In the genomic region with DNA sequence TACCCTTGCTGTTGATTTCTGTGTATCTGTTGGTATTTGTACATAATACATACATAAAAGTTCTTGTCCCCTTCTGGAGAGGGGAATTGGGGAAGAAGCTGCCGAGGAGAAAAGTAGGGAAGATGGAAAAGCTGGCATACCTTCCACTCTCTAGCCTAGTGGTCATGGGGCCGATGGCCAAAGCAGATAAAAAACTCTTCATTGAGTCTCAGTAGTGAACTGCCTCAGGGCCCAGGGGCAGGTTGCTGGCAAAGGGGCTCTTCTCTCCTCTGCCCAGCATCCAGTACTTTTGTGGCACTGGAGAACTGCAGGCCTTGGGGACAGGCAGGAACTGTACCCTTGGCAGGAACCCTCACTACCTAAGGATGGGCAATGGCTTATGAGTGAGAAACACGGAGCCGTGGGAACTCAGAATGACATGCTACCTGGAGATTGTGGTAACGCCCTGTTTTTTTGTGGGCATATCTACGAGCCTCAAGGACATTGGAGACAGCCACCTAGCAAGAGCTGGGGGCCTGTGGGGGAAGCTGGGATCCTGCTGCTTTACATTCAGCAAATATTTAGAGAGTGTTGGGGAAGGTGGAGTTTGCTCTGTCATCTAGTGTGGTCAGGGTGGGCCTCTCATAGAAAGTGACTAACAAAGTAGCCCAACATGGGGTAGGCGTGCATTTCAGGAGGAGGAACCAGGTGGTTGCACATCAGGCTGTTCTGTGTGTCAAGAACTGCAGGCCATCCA, we compare ENCODE assay signal across 15 cellular contexts. TPM values are rescaled to one million over a fixed set of nuclear protein-coding genes. Genes with fewer than 3 reads are reported as not detected.
DNase-seq lines count a peak whose midpoint lies in the region; ATAC-seq and TF ChIP-seq lines count a peak whose summit lies in the region.
"Had no signal": no experiment of that assay in that cellular context is flagged by ENCODE, and none has a peak within 500 bp of the region (broad histone marks: within the 10 kb centered on the region; RNA-seq: fewer than 3 reads in every experiment).

No MANE protein-coding gene starts in this region.

- TF ChIP-seq CTCF in lung (IDR thresholded peaks at IDR 0.05; ENCODE audit: control extremely low read depth, extremely low read depth) = no peak
- no peak for TF ChIP-seq CTCF in suprapubic skin (IDR thresholded peaks at IDR 0.05)

- H3K4me3 Mint-ChIP-seq in activated naive CD4-positive, alpha-beta T cell treated with anti-CD3 and anti-CD28 coated beads, Interleukin-2, amount 50 U/mL, for 24 hours = no peak overlapping the region
- no peak overlapping the region for H3K4me3 Mint-ChIP-seq in activated naive CD4-positive, alpha-beta T cell treated with anti-CD3 and anti-CD28 coated beads for 36 hours
- no peak overlapping the region for H3K4me3 Mint-ChIP-seq in activated T-helper 1 cell treated with anti-CD3 and anti-CD28 coated beads, Interleukin-12 subunit alpha, Interleukin-12 subunit beta, Interleukin-2, Interleukin-4 antibody, amounts not matched to agents 30 ng/mL and 10 ng/mL and 1 ng/mL, durations not matched to agents 14 hours and 24 hours and 36 hours
- H3K4me3 Mint-ChIP-seq: natural killer cell had no signal

- DNase-seq in activated naive CD4-positive, alpha-beta T cell treated with anti-CD3 and anti-CD28 coated beads for 36 hours = no peak
- no peak for DNase-seq in activated T-helper 1 cell treated with anti-CD3 and anti-CD28 coated beads, Interleukin-12 subunit alpha, Interleukin-12 subunit beta, Interleukin-2, Interleukin-4 antibody, amounts not matched to agents 30 ng/mL and 10 ng/mL and 1 ng/mL, durations not matched to agents 14 hours and 24 hours and 36 hours (ENCODE audit: low spot score)
- DNase-seq in lung (ENCODE audit: low spot score) (no peak), suprapubic skin (ENCODE audit: low spot score in 2 of 2) (no peak), AML-193 (lab: John Stamatoyannopoulos, UW) (no peak), NCI-H2029 (lab: John Stamatoyannopoulos, UW) (no peak), NCI-H1417 treated with DMSO at 0.1 percent for 48 hours (lab: John Stamatoyannopoulos, UW) (no peak)
- DNase-seq: KG1; natural killer cell; NCI-H187; NCI-H69; Right ventricle myocardium superior; stimulated activated CD4-positive, alpha-beta T cell treated with anti-CD3 and anti-CD28 coated beads, Interleukin-12 subunit alpha, Interleukin-12 subunit beta, amount 100 ng/mL, for 4 hours had no signal

- H3K9me3 Mint-ChIP-seq in activated naive CD4-positive, alpha-beta T cell treated with anti-CD3 and anti-CD28 coated beads, Interleukin-2, amount 50 U/mL, for 24 hours = no peaks in the 10 kb centered on the region
- H3K9me3 Mint-ChIP-seq in activated naive CD4-positive, alpha-beta T cell treated with anti-CD3 and anti-CD28 coated beads for 36 hours = no peaks in the 10 kb centered on the region
- H3K9me3 Mint-ChIP-seq in activated T-helper 1 cell treated with anti-CD3 and anti-CD28 coated beads, Interleukin-12 subunit alpha, Interleukin-12 subunit beta, Interleukin-2, Interleukin-4 antibody, amounts not matched to agents 30 ng/mL and 10 ng/mL and 1 ng/mL, durations not matched to agents 14 hours and 24 hours and 36 hours = no peaks in the 10 kb centered on the region
- H3K9me3 Mint-ChIP-seq: natural killer cell had no signal

- peak overlapping the region; percentile 83 to 87 for H3K27ac ChIP-seq in lung (ENCODE audit: low read depth in 1 of 2, low read length in 1 of 2)
- H3K27ac ChIP-seq in suprapubic skin = peak overlapping the region; percentile 82

- no peak for ATAC-seq in lung (ENCODE audit: insufficient read depth, low FRiP score)
- ATAC-seq: natural killer cell had no signal

- peaks cover 5 to 6% of the 10 kb centered on the region in 2 donors for H3K4me1 ChIP-seq in lung (ENCODE audit: control insufficient read depth in 2 of 2, insufficient read depth in 2 of 2, low read length in 2 of 2)
- H3K4me1 ChIP-seq in suprapubic skin = peaks cover 81% of the 10 kb centered on the region

- no peaks in the 10 kb centered on the region for H3K36me3 Mint-ChIP-seq in activated naive CD4-positive, alpha-beta T cell treated with anti-CD3 and anti-CD28 coated beads, Interleukin-2, amount 50 U/mL, for 24 hours
- no peaks in the 10 kb centered on the region for H3K36me3 Mint-ChIP-seq in activated naive CD4-positive, alpha-beta T cell treated with anti-CD3 and anti-CD28 coated beads for 36 hours (ENCODE audit: low read depth)
- no peaks in the 10 kb centered on the region for H3K36me3 Mint-ChIP-seq in activated T-helper 1 cell treated with anti-CD3 and anti-CD28 coated beads, Interleukin-12 subunit alpha, Interleukin-12 subunit beta, Interleukin-2, Interleukin-4 antibody, amounts not matched to agents 30 ng/mL and 10 ng/mL and 1 ng/mL, durations not matched to agents 14 hours and 24 hours and 36 hours (ENCODE audit: low read depth)
- H3K36me3 Mint-ChIP-seq: natural killer cell had no signal

- intact Hi-C loops in activated naive CD4-positive, alpha-beta T cell treated with anti-CD3 and anti-CD28 coated beads for 36 hours (cut with micrococcal nuclease) = loop anchor here (5.0 to 10.0 kb wide), 2 partner anchors 508 to 935 kb away; a partner anchor contains a TSS
- intact Hi-C loops in activated T-helper 1 cell treated with anti-CD3 and anti-CD28 coated beads, Interleukin-12 subunit alpha, Interleukin-12 subunit beta, Interleukin-2, Interleukin-4 antibody, amounts not matched to agents 30 ng/mL and 10 ng/mL and 1 ng/mL, durations not matched to agents 14 hours and 24 hours and 36 hours (cut with micrococcal nuclease) = loop anchor here (5.0 to 10.0 kb wide), 7 partner anchors 265 to 942 kb away; a partner anchor contains a TSS

- no peak for TF ChIP-seq POLR2A in suprapubic skin (IDR thresholded peaks at IDR 0.05)

- CTCF ChIA-PET in activated naive CD4-positive, alpha-beta T cell treated with anti-CD3 and anti-CD28 coated beads for 36 hours (lab: Charles Lee) = interaction anchor here (1.1 kb wide), 1 partner anchor 99 kb away, joined by 3 read pairs; no protein-coding TSS in a partner anchor

- H3K36me3 ChIP-seq in lung (ENCODE audit: control insufficient read depth in 2 of 2, insufficient read depth in 2 of 2, low read length in 2 of 2) (no peaks in the 10 kb centered on the region), suprapubic skin (no peaks in the 10 kb centered on the region)
- H3K36me3 ChIP-seq: ascending aorta had no signal

- H3K4me3 ChIP-seq in lung = no peak overlapping the region
- H3K4me3 ChIP-seq in suprapubic skin = no peak overlapping the region
- H3K4me3 ChIP-seq: ascending aorta had no signal

- 71 to 75% methylated on average over 7 of the region's 7 CpGs for WGBS in lung, 2 donors
- 72% methylated on average over 7 of the region's 7 CpGs for WGBS in suprapubic skin

- peaks cover 43% of the 10 kb centered on the region for H3K4me1 Mint-ChIP-seq in activated naive CD4-positive, alpha-beta T cell treated with anti-CD3 and anti-CD28 coated beads, Interleukin-2, amount 50 U/mL, for 24 hours
- peaks cover 52% of the 10 kb centered on the region for H3K4me1 Mint-ChIP-seq in activated naive CD4-positive, alpha-beta T cell treated with anti-CD3 and anti-CD28 coated beads for 36 hours (ENCODE audit: low read depth)
- H3K4me1 Mint-ChIP-seq in activated T-helper 1 cell treated with anti-CD3 and anti-CD28 coated beads, Interleukin-12 subunit alpha, Interleukin-12 subunit beta, Interleukin-2, Interleukin-4 antibody, amounts not matched to agents 30 ng/mL and 10 ng/mL and 1 ng/mL, durations not matched to agents 14 hours and 24 hours and 36 hours (ENCODE audit: low read depth) = peaks cover 56% of the 10 kb centered on the region
- H3K4me1 Mint-ChIP-seq: natural killer cell had no signal

- H3K27me3 ChIP-seq in lung (ENCODE audit: control insufficient read depth, insufficient read depth) (no peaks in the 10 kb centered on the region), suprapubic skin (no peaks in the 10 kb centered on the region)
- H3K27me3 ChIP-seq: ascending aorta had no signal

- H3K9me3 ChIP-seq in lung (ENCODE audit: control insufficient read depth in 2 of 2, insufficient read depth in 1 of 2, low read length in 1 of 2) (no peaks in the 10 kb centered on the region), suprapubic skin (no peaks in the 10 kb centered on the region)
- H3K9me3 ChIP-seq: ascending aorta had no signal

- no peaks in the 10 kb centered on the region for H3K27me3 Mint-ChIP-seq in activated naive CD4-positive, alpha-beta T cell treated with anti-CD3 and anti-CD28 coated beads, Interleukin-2, amount 50 U/mL, for 24 hours
- peaks cover 15% of the 10 kb centered on the region for H3K27me3 Mint-ChIP-seq in activated naive CD4-positive, alpha-beta T cell treated with anti-CD3 and anti-CD28 coated beads for 36 hours (ENCODE audit: low read depth)
- H3K27me3 Mint-ChIP-seq in activated T-helper 1 cell treated with anti-CD3 and anti-CD28 coated beads, Interleukin-12 subunit alpha, Interleukin-12 subunit beta, Interleukin-2, Interleukin-4 antibody, amounts not matched to agents 30 ng/mL and 10 ng/mL and 1 ng/mL, durations not matched to agents 14 hours and 24 hours and 36 hours (ENCODE audit: insufficient read depth) = peaks cover 7% of the 10 kb centered on the region

- H3K27ac Mint-ChIP-seq in activated naive CD4-positive, alpha-beta T cell treated with anti-CD3 and anti-CD28 coated beads, Interleukin-2, amount 50 U/mL, for 24 hours = peak overlapping the region; percentile 76
- no peak overlapping the region for H3K27ac Mint-ChIP-seq in activated naive CD4-positive, alpha-beta T cell treated with anti-CD3 and anti-CD28 coated beads for 36 hours
- H3K27ac Mint-ChIP-seq in activated T-helper 1 cell treated with anti-CD3 and anti-CD28 coated beads, Interleukin-12 subunit alpha, Interleukin-12 subunit beta, Interleukin-2, Interleukin-4 antibody, amounts not matched to agents 30 ng/mL and 10 ng/mL and 1 ng/mL, durations not matched to agents 14 hours and 24 hours and 36 hours = peak overlapping the region; percentile 31
- H3K27ac Mint-ChIP-seq: natural killer cell had no signal

- no peak for TF ChIP-seq EP300 in suprapubic skin (IDR thresholded peaks at IDR 0.05)

RNA-seq across cellular contexts. Expression of a gene that starts 22.6 kb away (rescaled TPM):
- not detected for total RNA-seq in activated naive CD4-positive, alpha-beta T cell treated with anti-CD3 and anti-CD28 coated beads for 36 hours
- total RNA-seq in activated T-helper 1 cell treated with anti-CD3 and anti-CD28 coated beads, Interleukin-12 subunit alpha, Interleukin-12 subunit beta, Interleukin-2, Interleukin-4 antibody, amounts not matched to agents 30 ng/mL and 10 ng/mL and 1 ng/mL, durations not matched to agents 14 hours and 24 hours and 36 hours = not detected in 2 replicates
- total RNA-seq in lung = 100 to 1,000 TPM in 1 of 2 donors, 10 to 100 TPM in 1; 46.3 to 141 TPM
- polyA plus RNA-seq in lung = 10 to 100 TPM; 35.1 to 37.4 TPM
- 10 to 100 TPM in 2 of 4 donors, 1 to 10 TPM in 2; 4.4 to 13.8 (median 10.0) TPM for total RNA-seq in suprapubic skin
- total RNA-seq: ascending aorta, natural killer cell had no signal
